ENCODE assay signal across 17 cellular contexts in genomic region chr17:36975922-36976515, GRCh38. TPM values are rescaled to one million over a fixed set of nuclear protein-coding genes. Genes with fewer than 3 reads are reported as not detected.
DNase-seq lines count a peak whose midpoint lies in the region; ATAC-seq and TF ChIP-seq lines count a peak whose summit lies in the region.
"Had no signal": no experiment of that assay in that cellular context is flagged by ENCODE, and none has a peak within 500 bp of the region (broad histone marks: within the 10 kb centered on the region; RNA-seq: fewer than 3 reads in every experiment).

No MANE protein-coding gene starts in this region.

- peaks cover 12% of the 10 kb centered on the region for H3K4me1 ChIP-seq in mammary epithelial cell (ENCODE audit: insufficient read depth, low read length)
- peaks cover 47% of the 10 kb centered on the region for H3K4me1 ChIP-seq in Panc1 (ENCODE audit: control insufficient read depth, insufficient read depth, low read length)
- peaks cover 42% of the 10 kb centered on the region for H3K4me1 ChIP-seq in neural progenitor cell
- H3K4me1 ChIP-seq: BE2C had no signal

- peaks cover 2% of the 10 kb centered on the region for H3K36me3 ChIP-seq in mammary epithelial cell (ENCODE audit: insufficient read depth, low read length)
- H3K36me3 ChIP-seq in Panc1 (ENCODE audit: control insufficient read depth, insufficient read depth, low read length): no peaks in the 10 kb centered on the region; the same call in 1 of the 2 replicates
- H3K36me3 ChIP-seq in neural progenitor cell: no peaks in the 10 kb centered on the region
- H3K36me3 ChIP-seq: HAP-1 had no signal

- H3K4me1 Mint-ChIP-seq in MCF 10A (ENCODE audit: insufficient read depth, unreplicated experiment) (peaks cover 31% of the 10 kb centered on the region), neural progenitor cell (peaks cover 25% of the 10 kb centered on the region)

- no peaks in the 10 kb centered on the region for H3K27me3 ChIP-seq in mammary epithelial cell (ENCODE audit: insufficient read depth, low read length)
- H3K27me3 ChIP-seq in Panc1 (ENCODE audit: control insufficient read depth, insufficient read depth, low read length): no peaks in the 10 kb centered on the region
- no peaks in the 10 kb centered on the region for H3K27me3 ChIP-seq in neural progenitor cell
- H3K27me3 ChIP-seq: BE2C had no signal

- no peaks in the 10 kb centered on the region for H3K9me3 Mint-ChIP-seq in MCF 10A (ENCODE audit: unreplicated experiment)
- no peaks in the 10 kb centered on the region for H3K9me3 Mint-ChIP-seq in neural progenitor cell
- H3K9me3 Mint-ChIP-seq: CD8-positive, alpha-beta T cell had no signal

- peaks cover 17% of the 10 kb centered on the region for H3F3A ChIP-seq in neural progenitor cell (ENCODE audit: low read depth)

- H3K4me2 ChIP-seq in mammary epithelial cell (ENCODE audit: insufficient read depth, low read depth, low read length) (peak overlapping the region; percentile 16), neural progenitor cell (no peak overlapping the region)
- H3K4me2 ChIP-seq: A549 had no signal

- H2AFZ ChIP-seq in mammary epithelial cell (ENCODE audit: low read depth, low read length) (no peak overlapping the region), neural progenitor cell (replicated peaks) (no peak overlapping the region)

- H3K4me3 ChIP-seq in mammary epithelial cell (replicated peaks in 1 of 3; ENCODE audit: insufficient read depth in 1 of 3, low read depth in 2 of 3, low read length in 3 of 3) (no peak overlapping the region), Panc1 (ENCODE audit: low read depth in 2 of 2, low read length in 2 of 2) (no peak overlapping the region), neural progenitor cell (no peak overlapping the region)
- H3K4me3 ChIP-seq: A549, HAP-1 had no signal

- H3K36me3 Mint-ChIP-seq in MCF 10A (ENCODE audit: insufficient read depth, unreplicated experiment) (peaks cover 4% of the 10 kb centered on the region), neural progenitor cell (no peaks in the 10 kb centered on the region)

- H4K20me1 ChIP-seq in mammary epithelial cell (ENCODE audit: insufficient read depth, low read length): no peaks in the 10 kb centered on the region
- peaks cover 17% of the 10 kb centered on the region for H4K20me1 ChIP-seq in neural progenitor cell (ENCODE audit: low read depth)

- no peak for ATAC-seq in Panc1
- ATAC-seq: A549; CD8-positive, alpha-beta T cell had no signal

- BruUV-seq in mammary epithelial cell (replicated peaks; lab: Mats Ljungman, UMichigan) (no TSS peak), MCF 10A (replicated peaks; lab: Mats Ljungman, UMichigan) (no TSS peak), Panc1 (replicated peaks; lab: Mats Ljungman, UMichigan) (no TSS peak)

- H3K27ac Mint-ChIP-seq in MCF 10A (ENCODE audit: low read depth, unreplicated experiment): no peak overlapping the region
- H3K27ac Mint-ChIP-seq in neural progenitor cell: no peak overlapping the region
- H3K27ac Mint-ChIP-seq: CD8-positive, alpha-beta T cell had no signal

- dilution Hi-C loops in mammary epithelial cell (cut with HindIII; ENCODE audit: low sequenced_read_pairs): no loop called here

- intact Hi-C loops in mammary epithelial cell (cut with micrococcal nuclease): no loop called here
- intact Hi-C loops in MCF 10A (cut with micrococcal nuclease): no loop called here
- intact Hi-C loops in Panc1 (cut with micrococcal nuclease; ENCODE audit: unreplicated experiment): no loop called here

- H3K4me3 Mint-ChIP-seq in MCF 10A (ENCODE audit: unreplicated experiment) (no peak overlapping the region), neural progenitor cell (no peak overlapping the region)
- H3K4me3 Mint-ChIP-seq: CD8-positive, alpha-beta T cell had no signal

- POLR2A ChIA-PET in MCF 10A (lab: Yijun Ruan, JAX) (interaction anchor here (0.7 to 2.3 kb wide), 3 partner anchors 17 to 27 kb away, joined by 3 to 16 read pairs (median 3); partner anchors contain the start of gene AATF), Panc1 (lab: Charles Lee) (no interaction called here)

- H3K9ac ChIP-seq in mammary epithelial cell (ENCODE audit: insufficient read depth, low read length) (no peak overlapping the region), neural progenitor cell (peak overlapping the region; percentile 10)

- H3K27me3 Mint-ChIP-seq in MCF 10A (ENCODE audit: insufficient read depth, unreplicated experiment) (no peaks in the 10 kb centered on the region), neural progenitor cell (ENCODE audit: insufficient read depth, low read depth) (no peaks in the 10 kb centered on the region)

- TF ChIP-seq CTCF in mammary epithelial cell (conservative IDR thresholded peaks at IDR 0.05 in 1 of 2, IDR thresholded peaks at IDR 0.05 in 1 of 2; ENCODE audit: extremely low read depth in 1 of 2, insufficient read depth in 1 of 2, low read depth in 1 of 2, low read length in 2 of 2) (no peak), MCF 10A (IDR thresholded peaks at IDR 0.05; ENCODE audit: unreplicated experiment) (no peak), Panc1 (IDR thresholded peaks at IDR 0.05) (no peak), neural progenitor cell (IDR thresholded peaks at IDR 0.05) (no peak)

- no peaks in the 10 kb centered on the region for H3K9me3 ChIP-seq in mammary epithelial cell (replicated peaks; ENCODE audit: insufficient read depth, low read length)
- no peaks in the 10 kb centered on the region for H3K9me3 ChIP-seq in Panc1 (ENCODE audit: control insufficient read depth, insufficient read depth, low read depth, low read length)
- H3K9me3 ChIP-seq in neural progenitor cell (ENCODE audit: low read depth): no peaks in the 10 kb centered on the region
- H3K9me3 ChIP-seq: A549, BE2C, HAP-1 had no signal

- in situ Hi-C loops in mammary epithelial cell (cut with MboI; ENCODE audit: low sequenced_read_pairs in 2 of 2) (no loop called here), Panc1 (cut with HindIII; ENCODE audit: low pct_unique_long_range_greater_than_20kb, low sequenced_read_pairs) (no loop called here)

- CTCF ChIA-PET in mammary epithelial cell (lab: Charles Lee; ENCODE audit: low non-redundant PET) (no interaction called here), MCF 10A (lab: Yijun Ruan, JAX) (interaction anchor here (0.6 kb wide), 1 partner anchor 16 kb away, joined by 3 read pairs; no protein-coding TSS in a partner anchor), Panc1 (lab: Charles Lee) (no interaction called here)

- H3K27ac ChIP-seq in mammary epithelial cell (ENCODE audit: insufficient read depth, low read depth, low read length) (no peak overlapping the region), Panc1 (ENCODE audit: low read length) (peak overlapping the region; percentile 48; the same call in 1 of the 2 replicates), neural progenitor cell (no peak overlapping the region)
- H3K27ac ChIP-seq: A549, C4-2B had no signal

- DNase-seq in mammary epithelial cell: peak; percentile 16
- no peak for DNase-seq in MCF 10A (ENCODE audit: unreplicated experiment)
- peak; percentile 7 to 76 for DNase-seq in NCI-H524 (lab: John Stamatoyannopoulos, UW)
- no peak for DNase-seq in Panc1 (ENCODE audit: low read depth, low spot score)
- DNase-seq in neural progenitor cell (ENCODE audit: low spot score): no peak
- no peak for DNase-seq in NCI-H510A treated with DMSO at 0.1 percent for 48 hours (lab: John Stamatoyannopoulos, UW)
- DNase-seq in glomerular visceral epithelial cell (ENCODE audit: extremely low spot score): no peak
- DNase-seq: BE2C; CD8-positive, alpha-beta T cell; COR-L47; DMS153; DMS79 treated with DMSO at 0.1 percent for 48 hours; EL had no signal

- 93% methylated on average over 1 of the region's 1 CpG for WGBS in mammary epithelial cell (ENCODE audit: low coverage, missing lambda C conversion rate)

- peaks cover 70% of the 10 kb centered on the region for H3K79me2 ChIP-seq in mammary epithelial cell (ENCODE audit: insufficient read depth, low read length)
- H3K79me2 ChIP-seq in neural progenitor cell (ENCODE audit: low read depth): peaks cover 27% of the 10 kb centered on the region

RNA-seq across cellular contexts. Expression of gene AATF, which starts 27.3 kb away (rescaled TPM):
- total RNA-seq in mammary epithelial cell (10 to 100 TPM; 21.2 to 70.3 TPM), MCF 10A (2022) (68.9 and 85.2 TPM in 2 replicates), Panc1 (2021; ENCODE audit: unreplicated experiment) (58.1 TPM), neural progenitor cell (ENCODE audit: low replicate concordance) (28.9 and 32.1 TPM in 2 replicates)
- polyA plus RNA-seq in mammary epithelial cell: 19.0 TPM
- 54.6 TPM for polyA minus RNA-seq in mammary epithelial cell
- polyA plus RNA-seq in Panc1 (2012; ENCODE audit: insufficient read length): 63.6 TPM

RNA-seq across cellular contexts. Expression of gene LHX1, which starts 38.7 kb away (rescaled TPM):
- not detected for total RNA-seq in mammary epithelial cell
- polyA plus RNA-seq in mammary epithelial cell: not detected
- not detected for polyA minus RNA-seq in mammary epithelial cell
- total RNA-seq in MCF 10A (2022): not detected in 2 replicates
- total RNA-seq in Panc1 (2021; ENCODE audit: unreplicated experiment): 8.6 TPM
- polyA plus RNA-seq in Panc1 (2012; ENCODE audit: insufficient read length): 4.4 TPM
- total RNA-seq in neural progenitor cell (ENCODE audit: low replicate concordance): not detected in 2 replicates
- total RNA-seq: CD8-positive, alpha-beta T cell had no signal
- polyA plus RNA-seq: AG04450 had no signal

Comparison
In these comparisons a context has a peak if more than half of its experiments do, and no peak if none do; other contexts are left out.
1. DNase-seq: peak in mammary epithelial cell (single experiment) and NCI-H524 (2 of 2); none in MCF 10A (single experiment), Panc1 (single experiment), neural progenitor cell (single experiment), NCI-H510A treated with DMSO at 0.1 percent for 48 hours (single experiment) and glomerular visceral epithelial cell (single experiment).